Comparison of ENCODE assay signal across 26 cellular contexts in the genomic region with DNA sequence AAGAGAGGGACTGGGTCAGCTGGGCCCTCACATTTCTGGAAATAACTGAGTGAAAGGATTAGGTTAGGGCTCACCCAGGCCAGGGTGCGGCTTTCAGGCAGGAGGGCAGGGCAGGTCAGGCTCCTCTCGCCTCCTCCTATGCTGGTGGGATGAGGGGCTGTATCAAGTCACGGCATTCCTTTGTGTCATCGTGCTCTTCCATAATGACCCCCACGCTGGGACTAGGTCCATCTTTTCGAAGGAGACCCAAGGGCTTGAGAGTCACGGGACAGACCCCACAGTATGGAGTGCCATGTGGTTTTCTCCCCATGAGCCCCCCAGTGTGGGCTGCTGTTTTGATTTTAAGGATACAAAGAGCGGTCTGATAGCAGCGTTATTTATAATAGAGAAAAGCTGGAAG.
DNase-seq lines count a peak whose midpoint lies in the region; ATAC-seq, FAIRE-seq and TF ChIP-seq lines count a peak whose summit lies in the region.
"Had no signal": no experiment of that assay in that cellular context is flagged by ENCODE, and none has a peak within 500 bp of the region (broad histone marks: within the 10 kb centered on the region; RNA-seq: fewer than 3 reads in every experiment).

No MANE protein-coding gene starts in this region.

- no peak overlapping the region for H2BK5ac ChIP-seq in mesendoderm (ENCODE audit: low read length)

- H3K79me2 ChIP-seq in endothelial cell of umbilical vein (ENCODE audit: control insufficient read depth, insufficient read depth, low read length) (no peaks in the 10 kb centered on the region), mesendoderm (ENCODE audit: control insufficient read depth, insufficient read depth, low read length) (no peaks in the 10 kb centered on the region)

- TF ChIP-seq CTCF in coronary artery (IDR thresholded peaks at IDR 0.05) (no peak), endothelial cell of umbilical vein (IDR thresholded peaks at IDR 0.05; ENCODE audit: extremely low read depth in 1 of 2, insufficient read depth in 1 of 2, low read depth in 1 of 2, low read length in 2 of 2) (no peak), spleen (IDR thresholded peaks at IDR 0.05 in 8 of 11, conservative IDR thresholded peaks at IDR 0.05 in 3 of 11) (no peak), GM13977 (IDR thresholded peaks at IDR 0.05; ENCODE audit: extremely low read depth, insufficient read depth, missing control alignments) (no peak)

- no peak overlapping the region for H3K4ac ChIP-seq in mesendoderm (ENCODE audit: low read depth, low read length)

- no peak overlapping the region for H3K27ac ChIP-seq in coronary artery
- peak overlapping the region; percentile 69 for H3K27ac ChIP-seq in endothelial cell of umbilical vein (ENCODE audit: insufficient read depth, low read depth, low read length)
- no peak overlapping the region for H3K27ac ChIP-seq in mesendoderm (ENCODE audit: low read depth, low read length)
- H3K27ac ChIP-seq in spleen, result peak overlapping the region in 7 of 8 donors; percentile 56 to 79 (median 68)
- H3K27ac ChIP-seq: C4-2B had no signal

- H2BK120ac ChIP-seq in mesendoderm (ENCODE audit: low read depth, low read length), result no peak overlapping the region

- H3K9ac ChIP-seq in endothelial cell of umbilical vein (replicated peaks; ENCODE audit: extremely low read depth, insufficient read depth, low read length) (no peak overlapping the region), mesendoderm (ENCODE audit: low read length) (no peak overlapping the region)

- H3K4me3 ChIP-seq in coronary artery, result no peak overlapping the region
- H3K4me3 ChIP-seq in endothelial cell of umbilical vein (replicated peaks in 1 of 3; ENCODE audit: insufficient read depth in 1 of 3, low read depth in 1 of 3, low read length in 3 of 3), result no peak overlapping the region
- no peak overlapping the region for H3K4me3 ChIP-seq in mesendoderm (ENCODE audit: low read length)
- no peak overlapping the region for H3K4me3 ChIP-seq in spleen
- H3K4me3 ChIP-seq: GM12878 had no signal

- intact Hi-C loops in endothelial cell of umbilical vein (cut with micrococcal nuclease), result loop anchor here (2.0 to 5.0 kb wide), 4 partner anchors 49 to 371 kb away; no protein-coding TSS in a partner anchor
- intact Hi-C loops in spleen (cut with DNase I; ENCODE audit: low total_unique reads), result no loop called here

- H3K9me3 ChIP-seq in endothelial cell of umbilical vein (replicated peaks; ENCODE audit: control insufficient read depth, insufficient read depth, low read length) (no peaks in the 10 kb centered on the region), spleen (peaks cover 0 to 11% (median 8%) of the 10 kb centered on the region in 8 donors)
- H3K9me3 ChIP-seq: Caco-2 had no signal

- no peaks in the 10 kb centered on the region for H3K36me3 ChIP-seq in endothelial cell of umbilical vein (ENCODE audit: control insufficient read depth in 2 of 2, extremely low read depth in 1 of 2, insufficient read depth in 2 of 2, low read length in 2 of 2)
- no peaks in the 10 kb centered on the region for H3K36me3 ChIP-seq in mesendoderm (ENCODE audit: control insufficient read depth, insufficient read depth, low read length)
- no peaks in the 10 kb centered on the region for H3K36me3 ChIP-seq in spleen

- H3K4me2 ChIP-seq in endothelial cell of umbilical vein (ENCODE audit: insufficient read depth, low read length) (no peak overlapping the region), mesendoderm (ENCODE audit: low read length) (no peak overlapping the region)

- CTCF ChIA-PET in endothelial cell of umbilical vein (lab: Charles Lee), result interaction anchor here (1.2 kb wide), 1 partner anchor 378 kb away, joined by 4 read pairs; the partner anchor contains the start of gene ACKR3

- H2BK15ac ChIP-seq in mesendoderm (replicated peaks; ENCODE audit: low read depth), result no peak overlapping the region

- H3K18ac ChIP-seq in mesendoderm (ENCODE audit: low read length), result no peak overlapping the region

- H3K56ac ChIP-seq in mesendoderm (ENCODE audit: low read length), result peak overlapping the region; percentile 34

- TF ChIP-seq POLR2A in endothelial cell of umbilical vein (IDR thresholded peaks at IDR 0.05; ENCODE audit: low read depth, low read length), result no peak
- TF ChIP-seq POLR2A in spleen (IDR thresholded peaks at IDR 0.05), result no peak

- no peaks in the 10 kb centered on the region for H3K79me1 ChIP-seq in mesendoderm (ENCODE audit: low read length)

- ATAC-seq in GM21619 (IDR thresholded peaks at IDR 0.05; ENCODE audit: unreplicated experiment), result no peak
- ATAC-seq: CD8-positive, alpha-beta T cell; GM12878; HepG2 had no signal

- no TSS peak for BruUV-seq in endothelial cell of umbilical vein (replicated peaks; lab: Mats Ljungman, UMichigan)

- H4K5ac ChIP-seq in mesendoderm (ENCODE audit: low read length), result no peak overlapping the region

- no peak overlapping the region for H2AK5ac ChIP-seq in mesendoderm (ENCODE audit: low read length)

- no peak overlapping the region for H3K23ac ChIP-seq in mesendoderm (ENCODE audit: low read length)

- no peak overlapping the region for H4K8ac ChIP-seq in mesendoderm (ENCODE audit: low read depth, low read length)

- H3K9me1 ChIP-seq in endothelial cell of umbilical vein (replicated peaks; ENCODE audit: control insufficient read depth, extremely low read depth, insufficient read depth, low read length), result no peaks in the 10 kb centered on the region

- H2AFZ ChIP-seq in endothelial cell of umbilical vein (ENCODE audit: low read depth, low read length), result no peak overlapping the region

- in situ Hi-C loops in GM13977 (cut with MboI; ENCODE audit: low pct_unique_long_range_greater_than_20kb, low sequenced_read_pairs, unreplicated experiment), result no loop called here

- H3K27me3 ChIP-seq in endothelial cell of umbilical vein (ENCODE audit: control insufficient read depth in 2 of 2, insufficient read depth in 2 of 2, low read length in 2 of 2) (no peaks in the 10 kb centered on the region), mesendoderm (ENCODE audit: insufficient read depth, low read length, poor library complexity) (no peaks in the 10 kb centered on the region), spleen (replicated peaks in 1 of 7) (peaks cover 0 to 7% (median 0%) of the 10 kb centered on the region in 7 donors)

- H4K20me1 ChIP-seq in endothelial cell of umbilical vein (replicated peaks; ENCODE audit: control insufficient read depth, extremely low read depth, insufficient read depth, low read length), result no peaks in the 10 kb centered on the region

- POLR2A ChIA-PET in endothelial cell of umbilical vein (lab: Charles Lee), result interaction anchor here (1.2 kb wide), 1 partner anchor 76 kb away, joined by 4 read pairs; no protein-coding TSS in a partner anchor

- WGBS in mesendoderm (ENCODE audit: extremely low coverage, insufficient coverage, low lambda C conversion rate), result no CpG with 5 or more reads among the region's 9 CpGs
- WGBS in spleen, 5 donors, result 90 to 97% (median 93%) methylated on average over 9 of the region's 9 CpGs

- H3K4me1 ChIP-seq in endothelial cell of umbilical vein (ENCODE audit: control insufficient read depth, extremely low read depth, insufficient read depth, low read length) (peaks cover 11% of the 10 kb centered on the region), mesendoderm (ENCODE audit: control insufficient read depth, low read depth, low read length) (peaks cover 6% of the 10 kb centered on the region), spleen (peaks cover 0 to 20% (median 3%) of the 10 kb centered on the region in 6 donors)
- H3K4me1 ChIP-seq: Caco-2 had no signal

- no peak for FAIRE-seq in endothelial cell of umbilical vein (lab: Jason Lieb, UNC)
- FAIRE-seq: G401.6, GM12878, H1, HepG2, RCC 7860 had no signal

- DNase-seq in coronary artery (ENCODE audit: low spot score), result peak; percentile 59
- DNase-seq in endothelial cell of umbilical vein (ENCODE audit: low read depth, low spot score), result no peak
- DNase-seq in mesendoderm, result no peak
- DNase-seq in spleen, result peak; percentile 39
- no peak for DNase-seq in GM13977 (ENCODE audit: low spot score)
- DNase-seq in NCI-H345 treated with DMSO at 0.1 percent for 48 hours (lab: John Stamatoyannopoulos, UW; ENCODE audit: unreplicated experiment), result no peak
- no peak for DNase-seq in hypothalamus (lab: John Stamatoyannopoulos, UW)
- DNase-seq: Caco-2, Karpas-422, NCI-H1092, NCI-H1436, NCI-H187, NCI-H2081 treated with DMSO at 0.1 percent for 48 hours, NCI-H2171, NCI-H345, NCI-H524, NCI-H774, SIG-M5 had no signal

- dilution Hi-C loops in endothelial cell of umbilical vein (cut with MboI; ENCODE audit: extremely low pct_ligation_motif_present, low sequenced_read_pairs), result no loop called here

TF ChIP-seq in endothelial cell of umbilical vein, 7 proteins besides CTCF, POLR2A, EP300 and RAD21:
- TF ChIP-seq MYC (IDR thresholded peaks at IDR 0.05; ENCODE audit: low read depth, low read length) (no peak), FOS (IDR thresholded peaks at IDR 0.05; ENCODE audit: borderline replicate concordance, insufficient read depth, low read length) (no peak)
TF ChIP-seq in endothelial cell of umbilical vein: peak in this region for 0.

Comparison
In these comparisons a context has a peak if more than half of its experiments do, and no peak if none do; other contexts are left out.
1. DNase-seq: peak in coronary artery (single experiment) and spleen (single experiment); none in endothelial cell of umbilical vein (single experiment), mesendoderm (single experiment), GM13977 (single experiment), NCI-H345 treated with DMSO at 0.1 percent for 48 hours (single experiment) and hypothalamus (0 of 51).
2. H3K27ac ChIP-seq: peak in endothelial cell of umbilical vein (single experiment) and spleen (7 of 8); none in coronary artery (0 of 2) and mesendoderm (single experiment).